In the genomic region with DNA sequence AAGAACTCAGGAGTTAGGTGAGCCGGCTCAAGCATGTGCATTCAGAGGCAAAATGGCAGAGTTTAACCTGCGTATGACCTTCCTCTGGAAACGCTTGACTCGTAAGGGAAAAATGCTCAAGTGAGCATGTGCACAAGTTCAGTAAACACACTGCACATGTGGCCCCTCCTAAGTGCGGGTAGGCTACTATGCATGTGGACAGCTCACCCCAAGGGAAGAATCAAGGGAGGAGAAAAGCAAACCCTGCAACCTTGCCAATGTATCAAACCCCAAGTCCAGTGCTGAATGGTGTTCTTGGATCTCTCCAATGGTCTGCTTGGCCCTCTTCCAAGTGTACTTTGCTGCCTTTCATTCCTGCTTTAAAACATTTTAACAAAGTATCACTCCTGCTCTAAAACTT, we compare ENCODE assay signal across 17 cellular contexts.
DNase-seq lines count a peak whose midpoint lies in the region; ATAC-seq and TF ChIP-seq lines count a peak whose summit lies in the region.
"Had no signal": no experiment of that assay in that cellular context is flagged by ENCODE, and none has a peak within 500 bp of the region (broad histone marks: within the 10 kb centered on the region; RNA-seq: fewer than 3 reads in every experiment).

No MANE protein-coding gene starts in this region.

- TF ChIP-seq CTCF in fibroblast of the aortic adventitia (IDR thresholded peaks at IDR 0.05; ENCODE audit: insufficient read depth, low read length) (no peak), thoracic aorta (IDR thresholded peaks at IDR 0.05) (no peak)

- DNase-seq in NCI-H748 (lab: John Stamatoyannopoulos, UW; ENCODE audit: unreplicated experiment), result peak; percentile 1
- DNase-seq in NCI-H748 treated with DMSO at 0.1 percent for 48 hours (lab: John Stamatoyannopoulos, UW), result no peak
- DNase-seq in amniotic epithelial cell (ENCODE audit: low read depth), result peak; percentile 29
- DNase-seq in fibroblast of the aortic adventitia (ENCODE audit: low read depth), result peak; percentile 53
- DNase-seq in thoracic aorta (ENCODE audit: low spot score), result no peak
- DNase-seq in RKO (ENCODE audit: low spot score), result no peak
- no peak for DNase-seq in AG08395 (ENCODE audit: low spot score)
- no peak for DNase-seq in COLO668 (lab: John Stamatoyannopoulos, UW; ENCODE audit: unreplicated experiment)
- DNase-seq: 8988T; CD8-positive, alpha-beta memory T cell; DMS 273 treated with DMSO at 0.1 percent for 48 hours; H7; NCI-H187; NCI-H345; NCI-H526; SJCRH30 had no signal

- H3K9me3 ChIP-seq in thoracic aorta, result no peaks in the 10 kb centered on the region
- H3K9me3 ChIP-seq: BLaER1 treated with 17β-estradiol and CSF1 and Interleukin-3, amounts not matched to agents 10 nM and 100 nM; SJCRH30 had no signal

- H3K27me3 ChIP-seq in thoracic aorta (replicated peaks; ENCODE audit: insufficient read depth), result no peaks in the 10 kb centered on the region
- H3K27me3 ChIP-seq: BLaER1 treated with 17β-estradiol and CSF1 and Interleukin-3, amounts not matched to agents 10 nM and 100 nM; SJCRH30 had no signal

- ATAC-seq in thoracic aorta (ENCODE audit: insufficient number of reproducible peaks, low FRiP score, low read depth), result peak; percentile 25

- no peaks in the 10 kb centered on the region for H3K4me1 ChIP-seq in thoracic aorta (ENCODE audit: control insufficient read depth in 1 of 2, low read depth in 2 of 2)
- H3K4me1 ChIP-seq: BLaER1 treated with 17β-estradiol and CSF1 and Interleukin-3, amounts not matched to agents 10 nM and 100 nM; SJCRH30 had no signal

- H3K4me3 ChIP-seq in fibroblast of the aortic adventitia (ENCODE audit: low read depth, low read length) (no peak overlapping the region), thoracic aorta (no peak overlapping the region)
- H3K4me3 ChIP-seq: BLaER1 treated with 17β-estradiol and CSF1 and Interleukin-3, amounts not matched to agents 10 nM and 100 nM; SJCRH30 had no signal

- no peaks in the 10 kb centered on the region for H3K36me3 ChIP-seq in thoracic aorta
- H3K36me3 ChIP-seq: BLaER1 treated with 17β-estradiol and CSF1 and Interleukin-3, amounts not matched to agents 10 nM and 100 nM; SJCRH30 had no signal

- no peak overlapping the region for H3K27ac ChIP-seq in thoracic aorta
- H3K27ac ChIP-seq: BLaER1 treated with 17β-estradiol and CSF1 and Interleukin-3, amounts not matched to agents 10 nM and 100 nM; SJCRH30 had no signal

Comparison
In these comparisons a context has a peak if more than half of its experiments do, and no peak if none do; other contexts are left out.
1. DNase-seq: peak in NCI-H748 (single experiment), amniotic epithelial cell (single experiment) and fibroblast of the aortic adventitia (single experiment); none in NCI-H748 treated with DMSO at 0.1 percent for 48 hours (single experiment), thoracic aorta (single experiment), RKO (single experiment), AG08395 (single experiment) and COLO668 (single experiment).